Comparison of ENCODE assay signal across 1 cellular context in the genomic region with DNA sequence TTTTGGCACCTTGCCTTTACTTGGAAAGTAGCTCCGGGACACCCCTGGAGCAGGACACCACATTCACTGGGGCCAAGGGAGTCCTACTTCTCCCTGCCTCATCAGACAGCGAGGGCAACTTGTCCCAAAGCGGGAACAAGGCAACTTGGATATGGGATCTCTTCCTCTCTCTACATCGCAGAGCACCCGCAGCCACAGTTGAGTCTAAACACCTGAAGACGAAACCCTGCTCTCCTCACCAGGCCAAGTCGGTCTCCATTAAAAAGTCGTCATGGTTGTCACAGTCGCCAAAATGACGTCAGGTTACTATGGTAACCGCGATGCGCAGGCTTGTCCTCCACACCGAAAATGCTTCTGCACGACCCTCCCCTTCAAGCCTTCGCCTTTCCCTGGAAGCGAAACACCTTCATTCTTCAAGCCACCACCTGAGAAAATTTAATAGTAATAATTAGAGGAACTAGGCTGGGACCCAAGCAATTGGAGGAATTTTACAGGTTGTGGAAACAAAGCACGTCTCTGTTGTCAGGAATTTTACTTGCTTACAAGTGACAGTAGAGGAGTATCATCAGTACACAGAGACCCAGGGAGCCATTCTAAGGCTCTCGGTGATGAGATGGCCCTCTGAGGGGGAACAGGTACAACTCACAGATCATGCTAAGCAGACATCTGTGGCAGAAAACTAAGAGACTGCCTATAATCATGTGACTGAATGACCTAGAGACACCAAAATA.
A peak's percentile ranks its signal among the peaks of the same experiment; 100 is the strongest.
TF ChIP-seq lines count a peak whose summit lies in the region.

No MANE protein-coding gene starts in this region.

TF ChIP-seq in GM12878, 131 proteins besides CTCF, POLR2A, EP300 and RAD21 (continued from another document):
- TF ChIP-seq ZBTB33 (IDR thresholded peaks at IDR 0.05) (no peak), NFXL1 (IDR thresholded peaks at IDR 0.05; ENCODE audit: borderline replicate concordance) (no peak), TCF3 (IDR thresholded peaks at IDR 0.05; ENCODE audit: borderline replicate concordance, insufficient read depth, low read depth, low read length) (no peak), ZBED1 (IDR thresholded peaks at IDR 0.05; ENCODE audit: borderline replicate concordance) (no peak), ZNF24 (IDR thresholded peaks at IDR 0.05) (no peak), CREM (IDR thresholded peaks at IDR 0.05; ENCODE audit: low read depth) (peak; percentile 98), SRF (IDR thresholded peaks at IDR 0.05; ENCODE audit: low read depth in 2 of 2, low read length in 2 of 2) (peak in 1 of 2 experiments; percentile 57; a peak in 1 of 4 replicates), ELK1 (IDR thresholded peaks at IDR 0.05; ENCODE audit: low read depth, low read length) (no peak), SIN3A (IDR thresholded peaks at IDR 0.05; ENCODE audit: low read depth, low read length) (no peak), TCF12 (IDR thresholded peaks at IDR 0.05; ENCODE audit: low read depth, low read length) (no peak)
